ENCODE assay signal across 11 cellular contexts in the genomic region with DNA sequence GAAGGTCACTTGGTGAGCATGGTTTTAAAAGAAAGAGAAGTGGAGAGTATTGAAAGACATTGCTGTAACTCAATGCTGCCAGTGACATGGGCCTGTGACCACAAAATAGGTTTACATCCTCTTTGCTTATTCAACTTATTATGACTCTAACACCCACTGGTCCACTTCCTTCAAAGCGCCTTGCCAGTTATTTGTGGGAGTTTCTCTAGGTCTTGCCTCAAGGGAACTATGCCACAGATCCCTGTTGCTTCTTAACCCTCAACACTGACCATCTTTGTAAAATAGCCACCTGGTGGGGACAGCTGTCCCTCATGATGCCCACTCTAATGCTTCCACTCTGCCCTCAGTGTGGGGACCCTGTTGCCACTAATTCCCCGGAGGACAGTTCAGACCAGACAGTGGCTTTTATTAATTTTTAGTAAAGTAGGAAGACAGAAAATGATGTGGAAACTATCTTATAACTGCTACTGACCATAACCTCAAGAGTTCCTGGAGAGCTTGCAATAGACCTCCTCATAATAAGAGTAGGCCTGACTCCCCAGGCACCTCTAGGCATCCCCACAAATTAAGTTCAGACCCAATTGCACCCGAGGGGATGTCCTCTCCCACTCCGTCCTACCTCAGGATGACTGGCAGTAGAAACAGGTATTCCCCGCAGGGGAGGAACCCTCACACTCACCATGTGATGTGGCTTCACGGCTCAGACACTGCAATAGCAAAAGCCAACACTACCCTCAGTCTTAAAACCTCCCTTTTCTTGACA. TPM values are rescaled to one million over a fixed set of nuclear protein-coding genes. Genes with fewer than 3 reads are reported as not detected.
DNase-seq lines count a peak whose midpoint lies in the region; ATAC-seq lines count a peak whose summit lies in the region.
"Had no signal": no experiment of that assay in that cellular context is flagged by ENCODE, and none has a peak within 500 bp of the region (broad histone marks: within the 10 kb centered on the region; RNA-seq: fewer than 3 reads in every experiment).

No MANE protein-coding gene starts in this region.

- H3K4me1 ChIP-seq in naive thymus-derived CD4-positive, alpha-beta T cell (ENCODE audit: control insufficient read depth in 2 of 2, insufficient read depth in 2 of 2, low read length in 2 of 2), result no peaks in the 10 kb centered on the region

- H3K36me3 ChIP-seq in naive thymus-derived CD4-positive, alpha-beta T cell (ENCODE audit: control insufficient read depth in 2 of 3, insufficient read depth in 3 of 3, low read length in 3 of 3), result no peaks in the 10 kb centered on the region

- DNase-seq in naive thymus-derived CD4-positive, alpha-beta T cell, result no peak
- no peak for DNase-seq in head of caudate nucleus
- no peak for DNase-seq in hepatic stellate cell (ENCODE audit: low spot score)
- no peak for DNase-seq in SW480 (ENCODE audit: low spot score)
- DNase-seq: effector memory CD4-positive, alpha-beta T cell had no signal

- peaks cover 0 to 4% (median 0%) of the 10 kb centered on the region in 5 donors for H3K27me3 Mint-ChIP-seq in naive thymus-derived CD4-positive, alpha-beta T cell
- H3K27me3 Mint-ChIP-seq in activated T-helper 17 cell treated with anti-CD3 and anti-CD28 coated beads, Interleukin-2, amount 50 U/mL, for 72 hours, result peaks cover 3% of the 10 kb centered on the region
- H3K27me3 Mint-ChIP-seq: IgD-negative memory B cell had no signal

- no peak overlapping the region for H3K4me3 ChIP-seq in naive thymus-derived CD4-positive, alpha-beta T cell (ENCODE audit: low read length)

- H3K27ac ChIP-seq in naive thymus-derived CD4-positive, alpha-beta T cell (ENCODE audit: low read depth, low read length), result no peak overlapping the region

- ATAC-seq in GM19023 (IDR thresholded peaks at IDR 0.05; ENCODE audit: unreplicated experiment) (peak; percentile 91), HG02642 (IDR thresholded peaks at IDR 0.05; ENCODE audit: poor library complexity, unreplicated experiment) (peak; percentile 88), HG03571 (IDR thresholded peaks at IDR 0.05; ENCODE audit: unreplicated experiment) (peak; percentile 88)
- peak; percentile 68 for ATAC-seq in naive thymus-derived CD4-positive, alpha-beta T cell
- ATAC-seq in activated T-helper 17 cell treated with anti-CD3 and anti-CD28 coated beads, Interleukin-2, amount 50 U/mL, for 72 hours (replicated peaks), result no peak

- H3K9me3 Mint-ChIP-seq in naive thymus-derived CD4-positive, alpha-beta T cell, result no peaks in the 10 kb centered on the region
- H3K9me3 Mint-ChIP-seq in activated T-helper 17 cell treated with anti-CD3 and anti-CD28 coated beads, Interleukin-2, amount 50 U/mL, for 72 hours, result no peaks in the 10 kb centered on the region
- H3K9me3 Mint-ChIP-seq: IgD-negative memory B cell had no signal

- H3K36me3 Mint-ChIP-seq in naive thymus-derived CD4-positive, alpha-beta T cell, result no peaks in the 10 kb centered on the region
- H3K36me3 Mint-ChIP-seq in activated T-helper 17 cell treated with anti-CD3 and anti-CD28 coated beads, Interleukin-2, amount 50 U/mL, for 72 hours (ENCODE audit: low read depth), result no peaks in the 10 kb centered on the region

- intact Hi-C loops in naive thymus-derived CD4-positive, alpha-beta T cell (cut with micrococcal nuclease), result no loop called here
- intact Hi-C loops in head of caudate nucleus (cut with DNase I), result no loop called here

- H3K27ac Mint-ChIP-seq in naive thymus-derived CD4-positive, alpha-beta T cell, result no peak overlapping the region
- no peak overlapping the region for H3K27ac Mint-ChIP-seq in activated T-helper 17 cell treated with anti-CD3 and anti-CD28 coated beads, Interleukin-2, amount 50 U/mL, for 72 hours
- H3K27ac Mint-ChIP-seq: IgD-negative memory B cell had no signal

- H3K4me3 Mint-ChIP-seq in naive thymus-derived CD4-positive, alpha-beta T cell, result no peak overlapping the region
- H3K4me3 Mint-ChIP-seq in activated T-helper 17 cell treated with anti-CD3 and anti-CD28 coated beads, Interleukin-2, amount 50 U/mL, for 72 hours, result no peak overlapping the region
- H3K4me3 Mint-ChIP-seq: IgD-negative memory B cell had no signal

- POLR2A ChIA-PET in naive thymus-derived CD4-positive, alpha-beta T cell (lab: Charles Lee), result no interaction called here

- H3K9me3 ChIP-seq in naive thymus-derived CD4-positive, alpha-beta T cell (ENCODE audit: control insufficient read depth in 2 of 3, low read length in 3 of 3), result no peaks in the 10 kb centered on the region

- CTCF ChIA-PET in naive thymus-derived CD4-positive, alpha-beta T cell (lab: Charles Lee), result no interaction called here

- no peaks in the 10 kb centered on the region for H3K27me3 ChIP-seq in naive thymus-derived CD4-positive, alpha-beta T cell (ENCODE audit: control insufficient read depth in 2 of 2, insufficient read depth in 2 of 2, low read length in 2 of 2)

- H3K4me1 Mint-ChIP-seq in naive thymus-derived CD4-positive, alpha-beta T cell, result peaks cover 0 to 3% (median 0%) of the 10 kb centered on the region in 7 donors
- H3K4me1 Mint-ChIP-seq in activated T-helper 17 cell treated with anti-CD3 and anti-CD28 coated beads, Interleukin-2, amount 50 U/mL, for 72 hours, result no peaks in the 10 kb centered on the region

RNA-seq across cellular contexts. Expression of gene SLC25A52, which starts 31.3 kb away (rescaled TPM):
- total RNA-seq in naive thymus-derived CD4-positive, alpha-beta T cell, result not detected
- not detected for polyA plus RNA-seq in naive thymus-derived CD4-positive, alpha-beta T cell
- not detected for total RNA-seq in activated T-helper 17 cell treated with anti-CD3 and anti-CD28 coated beads, Interleukin-2, amount 50 U/mL, for 72 hours
- total RNA-seq: skeletal muscle tissue had no signal
- polyA plus RNA-seq: IgD-negative memory B cell had no signal
